In genomic region chr2:54103454-54104314, GRCh38 we compare ENCODE assay signal across 8 cellular contexts. TPM values are rescaled to one million over a fixed set of nuclear protein-coding genes. Genes with fewer than 3 reads are reported as not detected.
DNase-seq lines count a peak whose midpoint lies in the region; ATAC-seq and TF ChIP-seq lines count a peak whose summit lies in the region.

No MANE protein-coding gene starts in this region.

- H3K4me3 ChIP-seq in A673 (ENCODE audit: low read depth, low read length, poor library complexity, severe bottlenecking) (no peak overlapping the region), colonic mucosa (no peak overlapping the region)

- H3K4me1 Mint-ChIP-seq in osteocyte (ENCODE audit: unreplicated experiment): peaks cover 18% of the 10 kb centered on the region

- H3K4me1 ChIP-seq in A673 (ENCODE audit: insufficient read depth, low read length, poor library complexity, severe bottlenecking) (no peaks in the 10 kb centered on the region), colonic mucosa (peaks cover 3% of the 10 kb centered on the region)

- CTCF ChIA-PET in A673 (lab: Charles Lee): interaction anchor here (0.5 kb wide), 1 partner anchor 1063 kb away, joined by 3 read pairs; no protein-coding TSS in a partner anchor

- POLR2A ChIA-PET in A673 (lab: Charles Lee; ENCODE audit: low non-redundant PET): no interaction called here

- H3K27ac ChIP-seq in A673 (ENCODE audit: low read depth, low read length, poor library complexity, severe bottlenecking) (no peak overlapping the region), colonic mucosa (no peak overlapping the region)

- H3K36me3 Mint-ChIP-seq in osteocyte (ENCODE audit: unreplicated experiment): no peaks in the 10 kb centered on the region

- H3K9me3 ChIP-seq in A673 (ENCODE audit: low read depth, low read length, poor library complexity, severe bottlenecking) (no peaks in the 10 kb centered on the region), colonic mucosa (no peaks in the 10 kb centered on the region)

- no peak overlapping the region for H3K9ac ChIP-seq in colonic mucosa (ENCODE audit: low read depth in 2 of 2, low read length in 2 of 2)

- TF ChIP-seq CTCF in A673 (conservative IDR thresholded peaks at IDR 0.05; ENCODE audit: low read depth, low read length) (no peak), colonic mucosa (IDR thresholded peaks at IDR 0.05) (no peak), osteocyte (IDR thresholded peaks at IDR 0.05) (no peak)

- no peak overlapping the region for H3K4me3 Mint-ChIP-seq in osteocyte (ENCODE audit: unreplicated experiment)

- no TSS peak for BruUV-seq in A673 (replicated peaks; lab: Mats Ljungman, UMichigan)

- H3K27me3 ChIP-seq in A673 (replicated peaks; ENCODE audit: insufficient read depth, low read depth, low read length, poor library complexity) (no peaks in the 10 kb centered on the region), colonic mucosa (no peaks in the 10 kb centered on the region)

- intact Hi-C loops in A673 (cut with micrococcal nuclease; ENCODE audit: unreplicated experiment) (no loop called here), colonic mucosa (cut with DNase I) (loop anchor here (10.0 kb wide), 2 partner anchors 401 to 741 kb away; no protein-coding TSS in a partner anchor)

- DNase-seq in A673 (ENCODE audit: low spot score) (peak; percentile 9), SK-MEL-5 (ENCODE audit: low read depth, low spot score) (peak; percentile 88), colonic mucosa (peak; percentile 56), myocyte (ENCODE audit: low read depth) (peak; percentile 50), osteocyte (ENCODE audit: extremely low spot score, unreplicated experiment) (no peak)

- no peak overlapping the region for H3K27ac Mint-ChIP-seq in osteocyte (ENCODE audit: unreplicated experiment)

- no peaks in the 10 kb centered on the region for H3K9me3 Mint-ChIP-seq in osteocyte (ENCODE audit: unreplicated experiment)

- H3K36me3 ChIP-seq in A673 (ENCODE audit: insufficient read depth, low read length, poor library complexity, severe bottlenecking) (no peaks in the 10 kb centered on the region), colonic mucosa (no peaks in the 10 kb centered on the region)

- ATAC-seq in GM18511 (IDR thresholded peaks at IDR 0.05; ENCODE audit: unreplicated experiment) (peak; percentile 65), HG03196 (IDR thresholded peaks at IDR 0.05; ENCODE audit: unreplicated experiment) (peak; percentile 61), HG02870 (IDR thresholded peaks at IDR 0.05; ENCODE audit: unreplicated experiment) (no peak)

- peaks cover 12% of the 10 kb centered on the region for H3K27me3 Mint-ChIP-seq in osteocyte (ENCODE audit: unreplicated experiment)

- in situ Hi-C loops in SK-MEL-5 (cut with HindIII; ENCODE audit: low pct_unique_long_range_greater_than_20kb, low sequenced_read_pairs): no loop called here

RNA-seq across cellular contexts. Expression of gene ACYP2, which starts 11.7 kb away (rescaled TPM):
- total RNA-seq in A673 (2021) (6.0 and 10.1 TPM in 2 replicates), colonic mucosa (10 to 100 TPM; 13.6 to 14.1 TPM), myocyte (46.7 and 58.4 TPM in 2 replicates), osteocyte (8.9 and 10.4 TPM in 2 replicates)
- total RNA-seq in SK-MEL-5 (2014; rRNA removed; shearing (Covaris generic)): 2.6 and 5.0 TPM in 2 replicates
- 2.8 and 3.3 TPM in 2 replicates for polyA plus RNA-seq in SK-MEL-5 (2015; cell fraction: cytosol; rRNA removed)
- polyA plus RNA-seq in SK-MEL-5 (2015; cell fraction: nucleus; rRNA removed): 0.85 and 4.5 TPM in 2 replicates
- 42.0 TPM for polyA plus RNA-seq in myocyte (2012)
